In the genomic region with DNA sequence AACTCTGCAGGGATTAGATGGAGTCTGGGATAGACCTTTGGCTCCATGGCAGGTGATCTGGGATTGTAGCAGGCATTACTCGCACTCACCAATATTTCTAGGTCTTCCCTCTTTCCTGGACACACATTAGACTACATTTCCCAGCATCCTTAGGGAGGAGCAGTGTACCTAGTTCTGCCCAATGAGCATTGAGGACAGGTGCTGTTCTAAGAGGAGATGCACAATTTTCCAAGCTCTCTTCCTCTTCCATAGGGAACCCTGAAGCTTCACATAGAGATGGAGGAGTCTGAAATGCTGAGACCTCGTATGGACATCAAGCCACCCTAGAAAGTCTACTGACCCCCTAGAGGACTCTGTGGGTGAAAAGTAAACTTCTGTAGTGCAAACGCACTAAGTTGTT, we compare ENCODE assay signal across 19 cellular contexts. TPM values are rescaled to one million over a fixed set of nuclear protein-coding genes. Genes with fewer than 3 reads are reported as not detected.
DNase-seq lines count a peak whose midpoint lies in the region; ATAC-seq lines count a peak whose summit lies in the region.
"Had no signal": no experiment of that assay in that cellular context is flagged by ENCODE, and none has a peak within 500 bp of the region (broad histone marks: within the 10 kb centered on the region; RNA-seq: fewer than 3 reads in every experiment).

No MANE protein-coding gene starts in this region.

- no peak overlapping the region for H2BK120ac ChIP-seq in mesendoderm (ENCODE audit: low read depth, low read length)

- no peak overlapping the region for H3K4me2 ChIP-seq in mesendoderm (ENCODE audit: low read length)

- DNase-seq in DMS 273 (lab: John Stamatoyannopoulos, UW; ENCODE audit: unreplicated experiment) (peak; percentile 31), DMS 273 treated with DMSO at 0.1 percent for 48 hours (lab: John Stamatoyannopoulos, UW) (no peak), H7 (peak; percentile 85), SW480 (ENCODE audit: low spot score) (peak; percentile 72), mesendoderm (peak; percentile 57), amygdala (lab: John Stamatoyannopoulos, UW) (no peak), occipital lobe (lab: John Stamatoyannopoulos, UW) (no peak)
- DNase-seq: activated CD4-positive, alpha-beta T cell treated with anti-CD3 and anti-CD28 coated beads for 36 hours; activated effector memory CD4-positive, alpha-beta T cell treated with Interleukin-2 at 50 U/mL for 16 hours; central memory CD4-positive, alpha-beta T cell; DMS79 treated with DMSO at 0.1 percent for 48 hours; effector memory CD8-positive, alpha-beta T cell; SHP77; T-helper 9 cell; tibial artery had no signal

- no peak overlapping the region for H4K5ac ChIP-seq in mesendoderm (ENCODE audit: low read length)

- no peak overlapping the region for H3K18ac ChIP-seq in mesendoderm (ENCODE audit: low read length)

- H3K4me1 ChIP-seq in mesendoderm (ENCODE audit: control insufficient read depth, low read depth, low read length) = no peaks in the 10 kb centered on the region
- H3K4me1 ChIP-seq: tibial artery had no signal

- H3K79me2 ChIP-seq in mesendoderm (ENCODE audit: control insufficient read depth, insufficient read depth, low read length) = no peaks in the 10 kb centered on the region

- H3K56ac ChIP-seq in mesendoderm (ENCODE audit: low read length) = no peak overlapping the region

- H3K23ac ChIP-seq in mesendoderm (ENCODE audit: low read length) = no peak overlapping the region

- ATAC-seq in HG03354 (IDR thresholded peaks at IDR 0.05; ENCODE audit: poor library complexity, severe bottlenecking, unreplicated experiment) = no peak
- ATAC-seq: activated CD4-positive, alpha-beta T cell treated with anti-CD3 and anti-CD28 coated beads for 36 hours; effector memory CD8-positive, alpha-beta T cell; stimulated activated memory B cell treated with anti-CD40 and anti-IgM and Interleukin-4, amounts not matched to agents 10 μg/mL and 1 μg/mL and 100 μg/mL, for 72 hours had no signal

- H3K4me3 ChIP-seq in H7 (ENCODE audit: insufficient read depth, low read depth, low read length) = no peak overlapping the region
- no peak overlapping the region for H3K4me3 ChIP-seq in mesendoderm (ENCODE audit: low read length)
- H3K4me3 ChIP-seq: tibial artery had no signal

- H2BK5ac ChIP-seq in mesendoderm (ENCODE audit: low read length) = no peak overlapping the region

- H3K27ac ChIP-seq in mesendoderm (ENCODE audit: low read depth, low read length) = no peak overlapping the region
- H3K27ac ChIP-seq: 22Rv1, C4-2B, tibial artery had no signal

- H3K36me3 ChIP-seq in H7 (replicated peaks; ENCODE audit: control insufficient read depth, insufficient read depth, low read length) = no peaks in the 10 kb centered on the region
- no peaks in the 10 kb centered on the region for H3K36me3 ChIP-seq in mesendoderm (ENCODE audit: control insufficient read depth, insufficient read depth, low read length)
- H3K36me3 ChIP-seq: tibial artery had no signal

- no peak overlapping the region for H2AK5ac ChIP-seq in mesendoderm (ENCODE audit: low read length)

- H2BK15ac ChIP-seq in mesendoderm (replicated peaks; ENCODE audit: low read depth) = no peak overlapping the region

- no peak overlapping the region for H3K9ac ChIP-seq in mesendoderm (ENCODE audit: low read length)

- H3K27me3 ChIP-seq in H7 (ENCODE audit: control insufficient read depth, insufficient read depth, low read length) (no peaks in the 10 kb centered on the region), mesendoderm (ENCODE audit: insufficient read depth, low read length, poor library complexity) (no peaks in the 10 kb centered on the region)

- WGBS in mesendoderm (ENCODE audit: extremely low coverage, insufficient coverage, low lambda C conversion rate) = no CpG with 5 or more reads among the region's 3 CpGs

- no peak overlapping the region for H3K4ac ChIP-seq in mesendoderm (ENCODE audit: low read depth, low read length)

- H4K8ac ChIP-seq in mesendoderm (ENCODE audit: low read depth, low read length) = no peak overlapping the region

- H3K79me1 ChIP-seq in mesendoderm (ENCODE audit: low read length) = no peaks in the 10 kb centered on the region

RNA-seq across cellular contexts. Expression of a gene that starts 4.4 kb away (rescaled TPM):
- 0.28 and 0.33 TPM in 2 replicates for total RNA-seq in H7 (2014; rRNA removed; shearing (Covaris generic))
- 0.11 TPM for polyA plus RNA-seq in mesendoderm (2013, experiment 1 of 2)
- 0.10 TPM for polyA plus RNA-seq in mesendoderm (2013, experiment 2 of 2)
- total RNA-seq in occipital lobe = 1.2 TPM

RNA-seq across cellular contexts. Expression of a gene that starts 30.4 kb away (rescaled TPM):
- 54.8 and 63.2 TPM in 2 replicates for total RNA-seq in H7 (2014; rRNA removed; shearing (Covaris generic))
- 47.4 TPM for polyA plus RNA-seq in mesendoderm (2013, experiment 1 of 2)
- polyA plus RNA-seq in mesendoderm (2013, experiment 2 of 2) = 43.1 TPM
- 54.4 TPM for total RNA-seq in occipital lobe

RNA-seq across cellular contexts. Expression of a gene that starts 43.0 kb away (rescaled TPM):
- total RNA-seq in H7 (2014; rRNA removed; shearing (Covaris generic)) = 24.7 and 30.7 TPM in 2 replicates
- polyA plus RNA-seq in mesendoderm (2013, experiment 1 of 2) = 19.2 TPM
- polyA plus RNA-seq in mesendoderm (2013, experiment 2 of 2) = 19.6 TPM
- 18.2 TPM for total RNA-seq in occipital lobe

Comparison
In these comparisons a context has a peak if more than half of its experiments do, and no peak if none do; other contexts are left out.
1. DNase-seq: peak in DMS 273 (single experiment), H7 (single experiment), SW480 (single experiment) and mesendoderm (single experiment); none in DMS 273 treated with DMSO at 0.1 percent for 48 hours (single experiment), amygdala (0 of 56) and occipital lobe (single experiment).